Comparison of ENCODE assay signal across 11 cellular contexts in genomic region chr2:52416340-52416739, GRCh38.
DNase-seq lines count a peak whose midpoint lies in the region; ATAC-seq and TF ChIP-seq lines count a peak whose summit lies in the region.
"Had no signal": no experiment of that assay in that cellular context is flagged by ENCODE, and none has a peak within 500 bp of the region (broad histone marks: within the 10 kb centered on the region; RNA-seq: fewer than 3 reads in every experiment).

No MANE protein-coding gene starts in this region.

- H3K36me3 ChIP-seq in HCT116 (ENCODE audit: control insufficient read depth in 1 of 2, insufficient read depth in 2 of 2, low read length in 2 of 2) (no peaks in the 10 kb centered on the region), left lung (no peaks in the 10 kb centered on the region)
- H3K36me3 ChIP-seq: breast epithelium had no signal

- RAD21 ChIA-PET in HCT116 (lab: Charles Lee; ENCODE audit: low non-redundant PET in 1 of 2, low total read pairs in 2 of 2, uncharacterized antibody in 2 of 2, unreplicated experiment in 2 of 2) = no interaction called here

- H3K4me3 ChIP-seq in HCT116 (replicated peaks in 1 of 2; ENCODE audit: low read depth in 1 of 2, low read length in 2 of 2) (no peak overlapping the region), left lung (no peak overlapping the region)
- H3K4me3 ChIP-seq: breast epithelium had no signal

- no TSS peak for BruUV-seq in HCT116 (replicated peaks; lab: Mats Ljungman, UMichigan)

- H3K27me3 ChIP-seq in HCT116 (ENCODE audit: insufficient read depth, low read length) (no peaks in the 10 kb centered on the region), left lung (no peaks in the 10 kb centered on the region)
- H3K27me3 ChIP-seq: breast epithelium had no signal

- intact Hi-C loops in HCT116 (cut with micrococcal nuclease) = loop anchor here (1.0 to 5.0 kb wide), 3 partner anchors 541 to 786 kb away; no protein-coding TSS in a partner anchor
- intact Hi-C loops in left lung (cut with DNase I) = no loop called here

- POLR2A ChIA-PET in HCT116 (lab: Charles Lee) = no interaction called here

- H2AFZ ChIP-seq in HCT116 (ENCODE audit: low read depth, low read length, poor library complexity, severe bottlenecking) = peak overlapping the region; percentile 44

- H3K9ac ChIP-seq in HCT116 (ENCODE audit: low read length) = no peak overlapping the region

- H4K20me1 ChIP-seq in HCT116 (ENCODE audit: insufficient read depth) = no peaks in the 10 kb centered on the region

- peak; percentile 63 for TF ChIP-seq RAD21 in HCT116 (IDR thresholded peaks at IDR 0.05; ENCODE audit: low read depth)

- no peak overlapping the region for H3K4me2 ChIP-seq in HCT116 (ENCODE audit: low read length)

- CTCF ChIA-PET in HCT116 (lab: Charles Lee) = interaction anchor here (1.3 to 1.5 kb wide), 2 partner anchors 9 to 560 kb away, joined by 3 to 5 read pairs; no protein-coding TSS in a partner anchor

- TF ChIP-seq POLR2A in HCT116 (IDR thresholded peaks at IDR 0.05; ENCODE audit: borderline replicate concordance, extremely low read depth, insufficient read depth, insufficient read length) = no peak

- TF ChIP-seq CTCF in HCT116 (IDR thresholded peaks at IDR 0.05 in 2 of 3, conservative IDR thresholded peaks at IDR 0.05 in 1 of 3; ENCODE audit: borderline replicate concordance in 1 of 3, insufficient read depth in 1 of 3, low read depth in 2 of 3, low read length in 2 of 3) = peak in 2 of 3 experiments; percentile 13 to 59; a peak in 4 of 6 replicates
- no peak for TF ChIP-seq CTCF in left lung (IDR thresholded peaks at IDR 0.05)

- peak; percentile 23 for DNase-seq in A172 (ENCODE audit: low spot score)
- DNase-seq in HCT116 (ENCODE audit: low read depth, low spot score) = peak; percentile 8
- peak; percentile 3 for DNase-seq in SK-N-DZ (ENCODE audit: low spot score)
- DNase-seq in iPS-NIHi7 (ENCODE audit: extremely low spot score) = peak; percentile 20
- no peak for DNase-seq in DMS79 treated with DMSO at 0.1 percent for 48 hours (lab: John Stamatoyannopoulos, UW)
- DNase-seq in left lung = no peak
- no peak for DNase-seq in GOT3 (lab: John Stamatoyannopoulos, UW)
- no peak for DNase-seq in hippocampal formation (lab: John Stamatoyannopoulos, UW)
- DNase-seq: erythroblast, NCI-H2029 had no signal

- ATAC-seq in HCT116 (peak; percentile 73), left lung (no peak)

- H3K4me1 ChIP-seq in HCT116 (ENCODE audit: control insufficient read depth in 1 of 2, insufficient read depth in 2 of 2, low read length in 2 of 2) (no peaks in the 10 kb centered on the region), left lung (no peaks in the 10 kb centered on the region)
- H3K4me1 ChIP-seq: breast epithelium had no signal

- H3K9me2 ChIP-seq in HCT116 (ENCODE audit: insufficient read depth) = no peaks in the 10 kb centered on the region

- no peaks in the 10 kb centered on the region for H3K9me3 ChIP-seq in HCT116 (ENCODE audit: control insufficient read depth in 1 of 2, insufficient read depth in 1 of 2, low read depth in 1 of 2, low read length in 2 of 2)
- H3K9me3 ChIP-seq in left lung = peaks cover 0 to 11% of the 10 kb centered on the region in 2 donors

- no peaks in the 10 kb centered on the region for H3K79me2 ChIP-seq in HCT116 (ENCODE audit: insufficient read depth, low read length)

- no peak overlapping the region for H3K27ac ChIP-seq in HCT116 (ENCODE audit: low read depth, low read length)
- no peak overlapping the region for H3K27ac ChIP-seq in left lung
- H3K27ac ChIP-seq: breast epithelium had no signal

TF ChIP-seq in HCT116, 20 proteins besides CTCF, POLR2A, EP300 and RAD21:
- TF ChIP-seq JUND (IDR thresholded peaks at IDR 0.05) (no peak), ELF1 (IDR thresholded peaks at IDR 0.05; ENCODE audit: borderline replicate concordance, low read depth) (no peak), ZBTB33 (IDR thresholded peaks at IDR 0.05; ENCODE audit: extremely low read depth, insufficient replicate concordance, low read length) (no peak), EZH2phosphoT487 (IDR thresholded peaks at IDR 0.05; ENCODE audit: borderline replicate concordance) (no peak), SP1 (IDR thresholded peaks at IDR 0.05; ENCODE audit: low read depth) (no peak), TCF7L2 (IDR thresholded peaks at IDR 0.05; ENCODE audit: borderline replicate concordance, extremely low read depth, insufficient read depth, insufficient read length) (no peak), MAX (IDR thresholded peaks at IDR 0.05) (no peak), EZH2 (IDR thresholded peaks at IDR 0.05) (no peak), POLR2AphosphoS5 (IDR thresholded peaks at IDR 0.05; ENCODE audit: low read depth, low read length) (no peak), EGR1 (IDR thresholded peaks at IDR 0.05; ENCODE audit: low read depth) (no peak), ZNF274 (IDR thresholded peaks at IDR 0.05; ENCODE audit: low read depth, low read length) (no peak), YY1 (IDR thresholded peaks at IDR 0.05; ENCODE audit: extremely low read depth, insufficient replicate concordance, low read depth, low read length) (no peak), CEBPB (IDR thresholded peaks at IDR 0.05; ENCODE audit: low read depth) (no peak), SRF (IDR thresholded peaks at IDR 0.05; ENCODE audit: low read depth) (no peak), CBX3 (IDR thresholded peaks at IDR 0.05; ENCODE audit: low read depth) (no peak), FOSL1 (IDR thresholded peaks at IDR 0.05; ENCODE audit: low read depth) (no peak), SIN3A (IDR thresholded peaks at IDR 0.05; ENCODE audit: low read depth) (no peak), ATF3 (IDR thresholded peaks at IDR 0.05) (no peak)

Comparison
In these comparisons a context has a peak if more than half of its experiments do, and no peak if none do; other contexts are left out.
1. DNase-seq: peak in A172 (single experiment), HCT116 (single experiment), SK-N-DZ (single experiment) and iPS-NIHi7 (single experiment); none in DMS79 treated with DMSO at 0.1 percent for 48 hours (single experiment), left lung (0 of 2), GOT3 (single experiment) and hippocampal formation (0 of 2).
2. CTCF ChIP-seq: peak in HCT116 (2 of 3); none in left lung (0 of 2).